Comparison of ENCODE assay signal across 11 cellular contexts in genomic region chr20:49028684-49029083, GRCh38. TPM values are rescaled to one million over a fixed set of nuclear protein-coding genes. Genes with fewer than 3 reads are reported as not detected.
A peak's percentile ranks its signal among the peaks of the same experiment; 100 is the strongest.
DNase-seq lines count a peak whose midpoint lies in the region; ATAC-seq and TF ChIP-seq lines count a peak whose summit lies in the region.
"Had no signal": no experiment of that assay in that cellular context is flagged by ENCODE, and none has a peak within 500 bp of the region (broad histone marks: within the 10 kb centered on the region; RNA-seq: fewer than 3 reads in every experiment).

No MANE protein-coding gene starts in this region.

- DNase-seq in D341Med (ENCODE audit: low spot score) (peak; percentile 58), Kasumi-1 (lab: John Stamatoyannopoulos, UW) (peak; percentile 58 to 76), ascending aorta (ENCODE audit: low spot score in 2 of 2) (no peak), left lobe of liver (ENCODE audit: low spot score) (no peak), NCI-H1436 treated with DMSO at 0.1 percent for 48 hours (lab: John Stamatoyannopoulos, UW) (no peak), amniotic stem cell (lab: John Stamatoyannopoulos, UW) (no peak)
- DNase-seq: activated T-cell treated with anti-CD3 and anti-CD28 coated beads, Interleukin-2, amount 50 U/mL, for 48 hours; immature natural killer cell; NCI-H1092 treated with DMSO at 0.1 percent for 48 hours had no signal

- peaks cover 64 to 78% of the 10 kb centered on the region in 2 donors for H3K36me3 ChIP-seq in ascending aorta

- intact Hi-C loops in ascending aorta (cut with DNase I): no loop called here

- H3K4me1 ChIP-seq in ascending aorta: no peaks in the 10 kb centered on the region

- H3K27me3 ChIP-seq in ascending aorta: no peaks in the 10 kb centered on the region

- H3K27ac ChIP-seq in ascending aorta: peak overlapping the region; percentile 31 to 64

- TF ChIP-seq CTCF in ascending aorta (IDR thresholded peaks at IDR 0.05): peak in 1 of 3 experiments; percentile 25

- no peaks in the 10 kb centered on the region for H3K9me3 ChIP-seq in ascending aorta

- peak; percentile 69 for ATAC-seq in left lobe of liver
- no peak for ATAC-seq in HG02981 (IDR thresholded peaks at IDR 0.05; ENCODE audit: unreplicated experiment)
- no peak for ATAC-seq in GM19397 (IDR thresholded peaks at IDR 0.05; ENCODE audit: unreplicated experiment)

- no peak overlapping the region for H3K4me3 ChIP-seq in ascending aorta

RNA-seq across cellular contexts. Expression of gene CSE1L, which starts 17.4 kb away (rescaled TPM):
- total RNA-seq in ascending aorta: 13.6 TPM
- 19.6 TPM for total RNA-seq in left lobe of liver

Comparison
In these comparisons a context has a peak if more than half of its experiments do, and no peak if none do; other contexts are left out.
1. DNase-seq: peak in D341Med (single experiment) and Kasumi-1 (2 of 2); none in ascending aorta (0 of 2), left lobe of liver (single experiment), NCI-H1436 treated with DMSO at 0.1 percent for 48 hours (single experiment) and amniotic stem cell (single experiment).